ENCODE assay signal across 16 cellular contexts in the genomic region with DNA sequence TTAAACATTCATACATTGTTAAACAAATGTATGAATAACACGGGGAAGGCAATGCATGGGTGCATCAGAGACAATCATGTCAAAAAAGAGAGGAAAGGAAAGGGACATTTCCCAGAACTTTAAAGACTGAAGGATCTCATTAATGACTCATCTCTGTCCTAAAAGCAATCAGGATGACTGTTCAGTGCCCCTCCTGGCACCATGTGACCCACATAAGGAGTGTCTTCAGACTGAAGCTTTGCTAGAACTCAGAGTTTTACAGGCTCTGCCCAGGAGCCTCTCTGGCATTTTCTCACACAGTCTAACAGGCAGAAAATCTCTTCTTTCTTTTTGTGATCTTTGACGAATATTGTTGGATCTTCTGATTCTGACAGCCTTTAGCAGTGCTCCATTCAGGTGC.
DNase-seq lines count a peak whose midpoint lies in the region; ATAC-seq and TF ChIP-seq lines count a peak whose summit lies in the region.
"Had no signal": no experiment of that assay in that cellular context is flagged by ENCODE, and none has a peak within 500 bp of the region (broad histone marks: within the 10 kb centered on the region; RNA-seq: fewer than 3 reads in every experiment).

No MANE protein-coding gene starts in this region.

- no peak for TF ChIP-seq EP300 in gastroesophageal sphincter (IDR thresholded peaks at IDR 0.05)

- in situ Hi-C loops in mammary epithelial cell (cut with MboI; ENCODE audit: low sequenced_read_pairs in 2 of 2): no loop called here

- TF ChIP-seq POLR2A in gastroesophageal sphincter (IDR thresholded peaks at IDR 0.05): no peak

- no peak for TF ChIP-seq CTCF in MCF 10A (IDR thresholded peaks at IDR 0.05; ENCODE audit: unreplicated experiment)
- TF ChIP-seq CTCF in mammary epithelial cell (conservative IDR thresholded peaks at IDR 0.05 in 1 of 2, IDR thresholded peaks at IDR 0.05 in 1 of 2; ENCODE audit: extremely low read depth in 1 of 2, insufficient read depth in 1 of 2, low read depth in 1 of 2, low read length in 2 of 2): no peak
- TF ChIP-seq CTCF in OCI-LY3 (IDR thresholded peaks at IDR 0.05; ENCODE audit: low read depth, low read length): no peak
- no peak for TF ChIP-seq CTCF in gastroesophageal sphincter (IDR thresholded peaks at IDR 0.05)

- no peaks in the 10 kb centered on the region for H4K20me1 ChIP-seq in mammary epithelial cell (ENCODE audit: insufficient read depth, low read length)
- no peaks in the 10 kb centered on the region for H4K20me1 ChIP-seq in OCI-LY3 (ENCODE audit: insufficient read depth, low read length)
- H4K20me1 ChIP-seq: BLaER1 treated with 17β-estradiol and CSF1 and Interleukin-3, amounts not matched to agents 10 nM and 100 nM had no signal

- 38% methylated on average over 2 of the region's 2 CpGs for WGBS in mammary epithelial cell (ENCODE audit: low coverage, missing lambda C conversion rate)
- WGBS in aorta, 2 donors: 56 to 74% methylated on average over 2 of the region's 2 CpGs
- 29 to 70% methylated on average over 1 to 2 of the region's 2 CpGs for WGBS in gastroesophageal sphincter (ENCODE audit: low coverage in 1 of 2), 2 donors

- H3K9ac ChIP-seq in mammary epithelial cell (ENCODE audit: insufficient read depth, low read length): no peak overlapping the region
- no peak overlapping the region for H3K9ac ChIP-seq in OCI-LY3 (ENCODE audit: low read length)
- H3K9ac ChIP-seq: BLaER1 treated with 17β-estradiol and CSF1 and Interleukin-3, amounts not matched to agents 10 nM and 100 nM had no signal

- no peaks in the 10 kb centered on the region for H3K9me3 Mint-ChIP-seq in MCF 10A (ENCODE audit: unreplicated experiment)
- H3K9me3 Mint-ChIP-seq: CD8-positive, alpha-beta memory T cell had no signal

- H3K4me2 ChIP-seq in mammary epithelial cell (ENCODE audit: insufficient read depth, low read depth, low read length): no peak overlapping the region
- peak overlapping the region; percentile 17; the same call in 1 of the 2 replicates for H3K4me2 ChIP-seq in OCI-LY3 (ENCODE audit: low read length)
- H3K4me2 ChIP-seq: BLaER1 treated with 17β-estradiol and CSF1 and Interleukin-3, amounts not matched to agents 10 nM and 100 nM had no signal

- CTCF ChIA-PET in MCF 10A (lab: Yijun Ruan, JAX) (interaction anchor here (1.0 kb wide), 1 partner anchor 150 kb away, joined by 4 read pairs; no protein-coding TSS in a partner anchor), mammary epithelial cell (lab: Charles Lee; ENCODE audit: low non-redundant PET) (no interaction called here)

- BruUV-seq in MCF 10A (replicated peaks; lab: Mats Ljungman, UMichigan) (no TSS peak), mammary epithelial cell (replicated peaks; lab: Mats Ljungman, UMichigan) (no TSS peak)

- H3K79me2 ChIP-seq in mammary epithelial cell (ENCODE audit: insufficient read depth, low read length): no peaks in the 10 kb centered on the region
- no peaks in the 10 kb centered on the region for H3K79me2 ChIP-seq in OCI-LY3 (ENCODE audit: low read length)

- no peaks in the 10 kb centered on the region for H3K4me1 ChIP-seq in mammary epithelial cell (ENCODE audit: insufficient read depth, low read length)
- peaks cover 6% of the 10 kb centered on the region; the same call in 1 of the 2 replicates for H3K4me1 ChIP-seq in OCI-LY3 (ENCODE audit: low read length)
- H3K4me1 ChIP-seq in aorta (ENCODE audit: control insufficient read depth in 1 of 2, insufficient read depth in 2 of 2, low read length in 2 of 2): no peaks in the 10 kb centered on the region
- no peaks in the 10 kb centered on the region for H3K4me1 ChIP-seq in gastroesophageal sphincter
- H3K4me1 ChIP-seq: BLaER1 treated with 17β-estradiol and CSF1 and Interleukin-3, amounts not matched to agents 10 nM and 100 nM; HAP-1 had no signal

- no peaks in the 10 kb centered on the region for H3K27me3 ChIP-seq in mammary epithelial cell (ENCODE audit: insufficient read depth, low read length)
- no peaks in the 10 kb centered on the region for H3K27me3 ChIP-seq in OCI-LY3 (ENCODE audit: low read depth, low read length)
- H3K27me3 ChIP-seq in aorta (ENCODE audit: control insufficient read depth in 1 of 2, insufficient read depth in 2 of 2, low read length in 1 of 2): no peaks in the 10 kb centered on the region
- peaks cover 15% of the 10 kb centered on the region for H3K27me3 ChIP-seq in gastroesophageal sphincter
- H3K27me3 ChIP-seq: BLaER1 treated with 17β-estradiol and CSF1 and Interleukin-3, amounts not matched to agents 10 nM and 100 nM had no signal

- no peaks in the 10 kb centered on the region for H3K9me3 ChIP-seq in mammary epithelial cell (replicated peaks; ENCODE audit: insufficient read depth, low read length)
- H3K9me3 ChIP-seq in OCI-LY3 (ENCODE audit: insufficient read depth, low read length): no peaks in the 10 kb centered on the region
- no peaks in the 10 kb centered on the region for H3K9me3 ChIP-seq in aorta (ENCODE audit: control insufficient read depth, low read length)
- no peaks in the 10 kb centered on the region for H3K9me3 ChIP-seq in gastroesophageal sphincter
- H3K9me3 ChIP-seq: BLaER1 treated with 17β-estradiol and CSF1 and Interleukin-3, amounts not matched to agents 10 nM and 100 nM; HAP-1 had no signal

- H3K27ac ChIP-seq in mammary epithelial cell (ENCODE audit: insufficient read depth, low read depth, low read length) (no peak overlapping the region), OCI-LY3 (ENCODE audit: low read length) (no peak overlapping the region), aorta (ENCODE audit: low read depth in 1 of 2, low read length in 2 of 2) (no peak overlapping the region), gastroesophageal sphincter (no peak overlapping the region), caudate nucleus (ENCODE audit: low read depth, low read length) (no peak overlapping the region)
- H3K27ac ChIP-seq: BLaER1 treated with 17β-estradiol and CSF1 and Interleukin-3, amounts not matched to agents 10 nM and 100 nM had no signal

- no peak overlapping the region for H2AFZ ChIP-seq in mammary epithelial cell (ENCODE audit: low read depth, low read length)
- H2AFZ ChIP-seq in OCI-LY3 (ENCODE audit: low read depth, low read length): no peak overlapping the region

- H3K4me3 Mint-ChIP-seq in MCF 10A (ENCODE audit: unreplicated experiment): no peak overlapping the region
- H3K4me3 Mint-ChIP-seq: CD8-positive, alpha-beta memory T cell had no signal

- H3K36me3 ChIP-seq in mammary epithelial cell (ENCODE audit: insufficient read depth, low read length): no peaks in the 10 kb centered on the region
- H3K36me3 ChIP-seq in OCI-LY3 (replicated peaks; ENCODE audit: low read depth, low read length): no peaks in the 10 kb centered on the region
- H3K36me3 ChIP-seq in aorta (ENCODE audit: control insufficient read depth in 1 of 2, insufficient read depth in 2 of 2, low read length in 1 of 2): no peaks in the 10 kb centered on the region
- no peaks in the 10 kb centered on the region for H3K36me3 ChIP-seq in gastroesophageal sphincter
- H3K36me3 ChIP-seq: BLaER1 treated with 17β-estradiol and CSF1 and Interleukin-3, amounts not matched to agents 10 nM and 100 nM; HAP-1 had no signal

- H3K4me1 Mint-ChIP-seq in MCF 10A (ENCODE audit: insufficient read depth, unreplicated experiment): no peaks in the 10 kb centered on the region
- H3K4me1 Mint-ChIP-seq: CD8-positive, alpha-beta memory T cell had no signal

- intact Hi-C loops in MCF 10A (cut with micrococcal nuclease) (no loop called here), mammary epithelial cell (cut with micrococcal nuclease) (no loop called here), aorta (cut with DNase I) (no loop called here)

- peaks cover 44% of the 10 kb centered on the region for H3K27me3 Mint-ChIP-seq in MCF 10A (ENCODE audit: insufficient read depth, unreplicated experiment)
- H3K27me3 Mint-ChIP-seq: CD8-positive, alpha-beta memory T cell had no signal

- DNase-seq in MCF 10A (ENCODE audit: unreplicated experiment): peak; percentile 12
- no peak for DNase-seq in mammary epithelial cell
- peak; percentile 60 for DNase-seq in islet precursor cell
- DNase-seq in aorta: no peak
- DNase-seq in caudate nucleus (lab: John Stamatoyannopoulos, UW): no peak
- DNase-seq: CD8-positive, alpha-beta memory T cell; GF-D8; NCI-H146; NCI-H69; SIG-M5 had no signal

- ATAC-seq in aorta (ENCODE audit: low FRiP score) (peak; percentile 11), GM18909 (IDR thresholded peaks at IDR 0.05; ENCODE audit: poor library complexity, unreplicated experiment) (no peak), gastroesophageal sphincter (no peak)
- ATAC-seq: K562 had no signal

- no peak overlapping the region for H3K27ac Mint-ChIP-seq in MCF 10A (ENCODE audit: low read depth, unreplicated experiment)
- H3K27ac Mint-ChIP-seq: CD8-positive, alpha-beta memory T cell had no signal

- H3K36me3 Mint-ChIP-seq in MCF 10A (ENCODE audit: insufficient read depth, unreplicated experiment): no peaks in the 10 kb centered on the region
- H3K36me3 Mint-ChIP-seq: CD8-positive, alpha-beta memory T cell had no signal

- H3K4me3 ChIP-seq in mammary epithelial cell (replicated peaks in 1 of 3; ENCODE audit: insufficient read depth in 1 of 3, low read depth in 2 of 3, low read length in 3 of 3): no peak overlapping the region
- H3K4me3 ChIP-seq in OCI-LY3 (ENCODE audit: low read length): no peak overlapping the region
- H3K4me3 ChIP-seq in aorta (ENCODE audit: low read length in 2 of 2): no peak overlapping the region
- no peak overlapping the region for H3K4me3 ChIP-seq in gastroesophageal sphincter
- H3K4me3 ChIP-seq: BLaER1 treated with 17β-estradiol and CSF1 and Interleukin-3, amounts not matched to agents 10 nM and 100 nM; HAP-1; K562 had no signal

- dilution Hi-C loops in mammary epithelial cell (cut with HindIII; ENCODE audit: low sequenced_read_pairs): no loop called here

- POLR2A ChIA-PET in MCF 10A (lab: Yijun Ruan, JAX): no interaction called here

Comparison
In these comparisons a context has a peak if more than half of its experiments do, and no peak if none do; other contexts are left out.
1. DNase-seq: peak in MCF 10A (single experiment) and islet precursor cell (single experiment); none in mammary epithelial cell (single experiment), aorta (0 of 2) and caudate nucleus (0 of 61).